Comparison of ENCODE assay signal across 15 cellular contexts in genomic region chr2:43045866-43046265, GRCh38.
A peak's percentile ranks its signal among the peaks of the same experiment; 100 is the strongest.
DNase-seq lines count a peak whose midpoint lies in the region; ATAC-seq and TF ChIP-seq lines count a peak whose summit lies in the region.
"Had no signal": no experiment of that assay in that cellular context is flagged by ENCODE, and none has a peak within 500 bp of the region (broad histone marks: within the 10 kb centered on the region; RNA-seq: fewer than 3 reads in every experiment).

No MANE protein-coding gene starts in this region.

- H3K36me3 ChIP-seq in heart right ventricle (no peaks in the 10 kb centered on the region), mucosa of descending colon (ENCODE audit: low read depth) (no peaks in the 10 kb centered on the region)
- H3K36me3 ChIP-seq: colonic mucosa had no signal

- H3K27ac Mint-ChIP-seq in brain (peak overlapping the region; percentile 18 to 92 (median 90)), nephron (peak overlapping the region; percentile 97 to 98 (median 98)), type B pancreatic cell (peak overlapping the region; percentile 85)
- H3K27ac Mint-ChIP-seq: activated B cell treated with CpG ODN at 0.5 μM for 24 hours had no signal

- no peak for TF ChIP-seq CTCF in heart right ventricle (IDR thresholded peaks at IDR 0.05)
- no peak for TF ChIP-seq CTCF in brain (conservative IDR thresholded peaks at IDR 0.05)
- no peak for TF ChIP-seq CTCF in nephron (IDR thresholded peaks at IDR 0.05; ENCODE audit: unreplicated experiment in 3 of 3)
- no peak for TF ChIP-seq CTCF in type B pancreatic cell (conservative IDR thresholded peaks at IDR 0.05)
- TF ChIP-seq CTCF in mucosa of descending colon (IDR thresholded peaks at IDR 0.05) = no peak

- H3K9me3 ChIP-seq in heart right ventricle (no peaks in the 10 kb centered on the region), mucosa of descending colon (no peaks in the 10 kb centered on the region)
- H3K9me3 ChIP-seq: A549, colonic mucosa had no signal

- H3K27ac ChIP-seq in heart right ventricle = peak overlapping the region in 6 of 10 donors; percentile 31 to 80 (median 58)
- H3K27ac ChIP-seq: colonic mucosa, parathyroid adenoma had no signal

- DNase-seq in heart right ventricle (no peak), cardiac septum (ENCODE audit: low spot score) (no peak), type B pancreatic cell (ENCODE audit: extremely low spot score, unreplicated experiment) (no peak), mucosa of descending colon (no peak), NCI-H146 (lab: John Stamatoyannopoulos, UW) (no peak)
- DNase-seq: activated B cell treated with CpG ODN at 0.5 μM for 24 hours, colonic mucosa, NCI-H774 had no signal

- ATAC-seq in heart right ventricle (no peak), mucosa of descending colon (no peak), HG03432 (IDR thresholded peaks at IDR 0.05; ENCODE audit: unreplicated experiment) (no peak)
- ATAC-seq: A549 had no signal

- no peak overlapping the region for H3K4me3 Mint-ChIP-seq in brain
- H3K4me3 Mint-ChIP-seq in nephron = no peak overlapping the region
- peak overlapping the region; percentile 40 for H3K4me3 Mint-ChIP-seq in type B pancreatic cell
- H3K4me3 Mint-ChIP-seq: activated B cell treated with CpG ODN at 0.5 μM for 24 hours had no signal

- no peaks in the 10 kb centered on the region for H3K27me3 ChIP-seq in heart right ventricle
- H3K27me3 ChIP-seq: colonic mucosa had no signal

- intact Hi-C loops in heart right ventricle (cut with DNase I) = no loop called here
- intact Hi-C loops in cardiac septum (cut with DNase I) = no loop called here
- intact Hi-C loops in mucosa of descending colon (cut with DNase I, micrococcal nuclease) = no loop called here

- H3K9me3 Mint-ChIP-seq in brain (peaks cover 0 to 17% (median 0%) of the 10 kb centered on the region in 5 experiments), nephron (no peaks in the 10 kb centered on the region), type B pancreatic cell (peaks cover 5% of the 10 kb centered on the region)
- H3K9me3 Mint-ChIP-seq: activated B cell treated with CpG ODN at 0.5 μM for 24 hours; IgD-negative memory B cell; stimulated activated effector memory CD8-positive, alpha-beta T cell treated with anti-CD3 and anti-CD28 coated beads, Interleukin-12 subunit alpha, Interleukin-12 subunit beta, amount 100 ng/mL, for 72 hours had no signal

- WGBS in heart right ventricle, 2 donors = 50 to 82% methylated on average over 3 of the region's 3 CpGs

- H3K4me3 ChIP-seq in heart right ventricle = no peak overlapping the region
- no peak overlapping the region for H3K4me3 ChIP-seq in mucosa of descending colon
- H3K4me3 ChIP-seq: A549, colonic mucosa had no signal

- H3K4me1 Mint-ChIP-seq in brain = peaks cover 73% of the 10 kb centered on the region
- H3K4me1 Mint-ChIP-seq in nephron = peaks cover 79% of the 10 kb centered on the region
- peaks cover 71% of the 10 kb centered on the region for H3K4me1 Mint-ChIP-seq in type B pancreatic cell (ENCODE audit: unreplicated experiment)

- H3K27me3 Mint-ChIP-seq in brain = peaks cover 3% of the 10 kb centered on the region
- H3K27me3 Mint-ChIP-seq in nephron (ENCODE audit: low read depth) = peaks cover 6% of the 10 kb centered on the region
- H3K27me3 Mint-ChIP-seq in type B pancreatic cell = peaks cover 4% of the 10 kb centered on the region

- H3K4me1 ChIP-seq in heart right ventricle (peaks cover 0 to 64% (median 24%) of the 10 kb centered on the region in 9 donors), mucosa of descending colon (ENCODE audit: low read depth) (no peaks in the 10 kb centered on the region)
- H3K4me1 ChIP-seq: colonic mucosa, parathyroid adenoma had no signal

- no peaks in the 10 kb centered on the region for H3K36me3 Mint-ChIP-seq in brain
- no peaks in the 10 kb centered on the region for H3K36me3 Mint-ChIP-seq in nephron (ENCODE audit: low read depth)
- no peaks in the 10 kb centered on the region for H3K36me3 Mint-ChIP-seq in type B pancreatic cell
